7 cellular contexts compared by ENCODE assay signal in genomic region chr5:180201051-180201987, GRCh38. TPM values are rescaled to one million over a fixed set of nuclear protein-coding genes. Genes with fewer than 3 reads are reported as not detected.
DNase-seq lines count a peak whose midpoint lies in the region; ATAC-seq and TF ChIP-seq lines count a peak whose summit lies in the region.

No MANE protein-coding gene starts in this region.

- DNase-seq in G401 (ENCODE audit: low spot score), result peak; percentile 55
- peak; percentile 36 for DNase-seq in Jurkat, Clone E6-1 (ENCODE audit: low read depth, low spot score)
- DNase-seq in left lobe of liver (ENCODE audit: low spot score), result no peak
- DNase-seq in NCI-H510A treated with DMSO at 0.1 percent for 48 hours (lab: John Stamatoyannopoulos, UW), result no peak

- no peaks in the 10 kb centered on the region for H3K9me3 ChIP-seq in SU-DHL-6 (ENCODE audit: insufficient read depth, low read length)

- no peaks in the 10 kb centered on the region for H3K79me2 ChIP-seq in SU-DHL-6 (ENCODE audit: insufficient read depth, low read length)

- no peaks in the 10 kb centered on the region for H3K9me2 ChIP-seq in SU-DHL-6 (replicated peaks; ENCODE audit: insufficient read depth, low read length)

- no peaks in the 10 kb centered on the region for H3K36me3 ChIP-seq in SU-DHL-6 (ENCODE audit: low read length)

- H3K4me2 ChIP-seq in SU-DHL-6 (ENCODE audit: low read depth, low read length, poor library complexity, severe bottlenecking), result no peak overlapping the region

- H3K9ac ChIP-seq in SU-DHL-6 (ENCODE audit: low read length), result no peak overlapping the region

- TF ChIP-seq CTCF in SU-DHL-6 (IDR thresholded peaks at IDR 0.05; ENCODE audit: insufficient read depth, low read length, poor library complexity, severe bottlenecking), result peak; percentile 14

- no peaks in the 10 kb centered on the region for H3K27me3 ChIP-seq in SU-DHL-6 (ENCODE audit: low read length)

- no peak overlapping the region for H2AFZ ChIP-seq in SU-DHL-6 (ENCODE audit: low read depth, low read length, severe bottlenecking)

- ATAC-seq in left lobe of liver, result peak; percentile 31
- ATAC-seq in GM21515 (IDR thresholded peaks at IDR 0.05; ENCODE audit: unreplicated experiment), result no peak
- ATAC-seq in GM19395 (IDR thresholded peaks at IDR 0.05; ENCODE audit: unreplicated experiment), result no peak

- no peak overlapping the region for H3K4me3 ChIP-seq in Jurkat, Clone E6-1 (ENCODE audit: low read length)
- H3K4me3 ChIP-seq in SU-DHL-6 (ENCODE audit: insufficient read depth, low read length, poor library complexity, severe bottlenecking), result no peak overlapping the region

- in situ Hi-C loops in G401 (cut with HindIII; ENCODE audit: low sequenced_read_pairs), result no loop called here

- no peaks in the 10 kb centered on the region for H3F3A ChIP-seq in SU-DHL-6 (ENCODE audit: insufficient read depth)

- no peaks in the 10 kb centered on the region for H4K20me1 ChIP-seq in SU-DHL-6 (ENCODE audit: low read depth, low read length)

- H3K27ac ChIP-seq in SU-DHL-6 (ENCODE audit: low read depth, low read length), result no peak overlapping the region

RNA-seq across cellular contexts. Expression of gene RASGEF1C, which starts 7.7 kb away (rescaled TPM):
- 0.18 TPM in 1 of 2 replicates, not detected in the other for total RNA-seq in G401 (2014; rRNA removed; shearing (Covaris generic))
- 1.0 TPM for polyA plus RNA-seq in Jurkat, Clone E6-1 (2012; ENCODE audit: insufficient read depth, insufficient read length)
- 0.30 TPM for total RNA-seq in left lobe of liver

Comparison
In these comparisons a context has a peak if more than half of its experiments do, and no peak if none do; other contexts are left out.
1. DNase-seq: peak in G401 (single experiment) and Jurkat, Clone E6-1 (single experiment); none in left lobe of liver (single experiment) and NCI-H510A treated with DMSO at 0.1 percent for 48 hours (single experiment).